Comparison of ENCODE assay signal across 30 cellular contexts in genomic region chr16:53678155-53678554, GRCh38.
"Had no signal": no experiment of that assay in that cellular context is flagged by ENCODE, and none has a peak within 500 bp of the region (broad histone marks: within the 10 kb centered on the region; RNA-seq: fewer than 3 reads in every experiment).

No MANE protein-coding gene starts in this region.

- DNase-seq: natural killer cell; occipital lobe; ovary; posterior cingulate gyrus; psoas muscle; right cardiac atrium; right lobe of liver; sigmoid colon; small intestine; stimulated activated CD4-positive, alpha-beta T cell treated with anti-CD3 and anti-CD28 coated beads, Interleukin-15, amount 100 ng/mL, for 24 hours; stimulated activated CD4-positive, alpha-beta T cell treated with anti-CD3 and anti-CD28 coated beads, Interleukin-2, amount 100 ng/mL, for 24 hours; stimulated activated CD4-positive, alpha-beta T cell treated with anti-CD3 and anti-CD28 coated beads, Interleukin-2, amount 100 ng/mL, for 48 hours; stimulated activated CD4-positive, alpha-beta T cell treated with anti-CD3 and anti-CD28 coated beads, Interleukin-4, amount 100 ng/mL, for 24 hours; stimulated activated CD8-positive, alpha-beta memory T cell treated with anti-CD3 and anti-CD28 coated beads, Interleukin-4, amount 100 ng/mL, for 48 hours; stimulated activated naive CD4-positive, alpha-beta T cell; stimulated activated naive CD8-positive, alpha-beta T cell treated with anti-CD3 and anti-CD28 coated beads, Interleukin-15, amount 100 ng/mL, for 72 hours; stimulated activated naive CD8-positive, alpha-beta T cell treated with anti-CD3 and anti-CD28 coated beads, Interleukin-15, Interleukin-2, amounts not matched to agents 100 U/mL and 50 U/mL, for 24 hours; substantia nigra; testis; tibial artery; transverse colon; upper lobe of right lung; uterus had no signal

- H3K27ac Mint-ChIP-seq: natural killer cell; neural progenitor cell; progenitor cell of endocrine pancreas; stimulated activated memory B cell treated with anti-CD40 and anti-IgM and Interleukin-4, amounts not matched to agents 10 μg/mL and 1 μg/mL and 100 μg/mL, for 72 hours; stimulated activated naive CD8-positive, alpha-beta T cell treated with anti-CD3 and anti-CD28 coated beads, Interleukin-15, amount 100 ng/mL, for 72 hours; type B pancreatic cell had no signal

- H3K4me3 ChIP-seq: neural progenitor cell, ovary, psoas muscle, right lobe of liver, sigmoid colon, suprapubic skin, testis, tibial artery, transverse colon, upper lobe of right lung, uterus had no signal

- H3K9ac ChIP-seq: neural progenitor cell, parathyroid adenoma had no signal

- H3K4me2 ChIP-seq: neural progenitor cell had no signal

- ATAC-seq: natural killer cell; psoas muscle; right cardiac atrium; right lobe of liver; stimulated activated memory B cell treated with anti-CD40 and anti-IgM and Interleukin-4, amounts not matched to agents 10 μg/mL and 1 μg/mL and 100 μg/mL, for 72 hours; stimulated activated naive CD8-positive, alpha-beta T cell treated with anti-CD3 and anti-CD28 coated beads, Interleukin-15, amount 100 ng/mL, for 72 hours; stimulated activated naive CD8-positive, alpha-beta T cell treated with anti-CD3 and anti-CD28 coated beads, Interleukin-15, Interleukin-2, amounts not matched to agents 100 U/mL and 50 U/mL, for 24 hours; upper lobe of right lung had no signal

- H3K4me1 ChIP-seq: neural progenitor cell, parathyroid adenoma, psoas muscle, right lobe of liver, sigmoid colon, testis, transverse colon, upper lobe of right lung had no signal

- H3K4me3 Mint-ChIP-seq: natural killer cell; nephron; neural progenitor cell; stimulated activated memory B cell treated with anti-CD40 and anti-IgM and Interleukin-4, amounts not matched to agents 10 μg/mL and 1 μg/mL and 100 μg/mL, for 72 hours; stimulated activated naive CD8-positive, alpha-beta T cell treated with anti-CD3 and anti-CD28 coated beads, Interleukin-15, amount 100 ng/mL, for 72 hours; type B pancreatic cell had no signal

- H3K9me3 Mint-ChIP-seq: natural killer cell; neural progenitor cell; stimulated activated memory B cell treated with anti-CD40 and anti-IgM and Interleukin-4, amounts not matched to agents 10 μg/mL and 1 μg/mL and 100 μg/mL, for 72 hours; stimulated activated naive CD8-positive, alpha-beta T cell treated with anti-CD3 and anti-CD28 coated beads, Interleukin-15, amount 100 ng/mL, for 72 hours; type B pancreatic cell had no signal

- H3K79me2 ChIP-seq: parathyroid adenoma had no signal

- H2AFZ ChIP-seq: neural progenitor cell, parathyroid adenoma had no signal

- H3K27me3 Mint-ChIP-seq: progenitor cell of endocrine pancreas; stimulated activated memory B cell treated with anti-CD40 and anti-IgM and Interleukin-4, amounts not matched to agents 10 μg/mL and 1 μg/mL and 100 μg/mL, for 72 hours; stimulated activated naive CD8-positive, alpha-beta T cell treated with anti-CD3 and anti-CD28 coated beads, Interleukin-15, amount 100 ng/mL, for 72 hours; type B pancreatic cell had no signal

- H3K27me3 ChIP-seq: neural progenitor cell, ovary, right lobe of liver, sigmoid colon, suprapubic skin, testis, tibial artery, transverse colon, upper lobe of right lung, uterus had no signal

- H3K27ac ChIP-seq: neural progenitor cell, ovary, parathyroid adenoma, psoas muscle, right lobe of liver, sigmoid colon, suprapubic skin, testis, tibial artery, transverse colon, upper lobe of right lung, uterus had no signal

- H3K36me3 Mint-ChIP-seq: natural killer cell had no signal

- H3K9me3 ChIP-seq: ovary, psoas muscle, right lobe of liver, sigmoid colon, suprapubic skin, testis, tibial artery, transverse colon, upper lobe of right lung, uterus had no signal

- H3K36me3 ChIP-seq: neural progenitor cell, ovary, right lobe of liver, sigmoid colon, suprapubic skin, tibial artery, transverse colon, upper lobe of right lung, uterus had no signal

- H3K4me1 Mint-ChIP-seq: natural killer cell; neural progenitor cell; stimulated activated memory B cell treated with anti-CD40 and anti-IgM and Interleukin-4, amounts not matched to agents 10 μg/mL and 1 μg/mL and 100 μg/mL, for 72 hours; stimulated activated naive CD8-positive, alpha-beta T cell treated with anti-CD3 and anti-CD28 coated beads, Interleukin-15, amount 100 ng/mL, for 72 hours had no signal
